9 cellular contexts compared by ENCODE assay signal in the genomic region with DNA sequence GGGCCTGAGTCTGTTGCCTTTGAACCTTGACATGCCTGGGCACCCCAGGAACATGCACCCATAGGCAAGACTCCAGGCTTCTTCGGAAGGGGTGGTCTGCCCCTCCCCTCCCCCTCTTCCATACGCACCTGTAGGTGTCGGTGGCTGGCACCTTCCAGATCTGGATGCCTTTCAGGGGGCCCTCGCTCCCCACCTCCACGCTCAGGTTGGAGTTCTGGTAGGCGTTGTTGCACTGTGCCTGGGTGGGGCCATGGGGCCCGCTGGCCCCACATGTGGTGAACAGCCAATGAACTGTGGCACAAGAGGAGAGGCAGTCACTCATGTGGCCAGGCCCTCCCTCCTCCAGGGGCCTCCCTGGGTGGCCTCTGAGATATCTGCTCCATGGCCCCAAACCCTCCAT.
"Had no signal": no experiment of that assay in that cellular context is flagged by ENCODE, and none has a peak within 500 bp of the region (broad histone marks: within the 10 kb centered on the region; RNA-seq: fewer than 3 reads in every experiment).

No MANE protein-coding gene starts in this region.

- H3K36me3 Mint-ChIP-seq: IgD-negative memory B cell had no signal

- H3K9ac ChIP-seq: GM23248 had no signal

- H3K27ac ChIP-seq: GM23248, HL-60 had no signal

- H3K27ac Mint-ChIP-seq: HFFc6, IgD-negative memory B cell had no signal

- H2AFZ ChIP-seq: GM23248 had no signal

- H3K36me3 ChIP-seq: HAP-1 had no signal

- H3K9me3 ChIP-seq: HAP-1 had no signal

- H3K4me3 ChIP-seq: GM23248, HAP-1 had no signal

- DNase-seq: GM23248, GOT3, H7, HFFc6 had no signal

- H3K4me3 Mint-ChIP-seq: HFFc6, IgD-negative memory B cell had no signal

- H3K4me1 ChIP-seq: HAP-1 had no signal

- ATAC-seq: HCT116, HepG2 had no signal
